In the genomic region with DNA sequence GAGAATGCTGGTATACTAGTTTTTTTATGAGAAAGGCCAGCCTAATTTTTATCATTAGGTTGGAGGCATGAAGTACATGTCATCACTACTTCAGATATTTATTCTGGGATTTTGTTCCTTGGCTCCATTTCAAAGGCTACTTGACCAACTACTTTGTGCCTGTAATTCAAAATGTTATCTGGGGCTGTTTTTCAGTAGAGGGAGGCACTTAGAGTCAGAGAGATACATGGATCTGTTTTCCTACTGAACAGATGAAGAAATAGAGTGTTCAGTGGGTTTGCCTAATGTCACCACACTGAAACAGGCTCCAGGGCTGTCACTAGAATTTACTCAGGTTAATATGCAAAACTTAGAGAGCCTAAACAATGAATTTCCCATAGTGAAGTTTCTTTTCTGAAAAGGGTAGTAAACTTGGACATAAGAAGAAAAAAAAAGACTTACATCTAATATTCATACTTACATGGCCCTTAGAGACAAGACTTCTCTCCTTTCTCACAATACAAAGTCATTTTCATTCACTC, we compare ENCODE assay signal across 30 cellular contexts.
"Had no signal": no experiment of that assay in that cellular context is flagged by ENCODE, and none has a peak within 500 bp of the region (broad histone marks: within the 10 kb centered on the region; RNA-seq: fewer than 3 reads in every experiment).

No MANE protein-coding gene starts in this region.

- H3K4me2 ChIP-seq: hepatocyte had no signal

- ATAC-seq: activated CD4-positive, alpha-beta T cell treated with anti-CD3 and anti-CD28 coated beads for 36 hours; activated CD8-positive, alpha-beta memory T cell treated with anti-CD3 and anti-CD28 coated beads, Interleukin-2, amount 10 ng/mL, durations not matched to agents 7 days and 5 days; activated CD8-positive, alpha-beta T cell treated with anti-CD3 and anti-CD28 coated beads, Interleukin-2, amount 10 ng/mL, durations not matched to agents 7 days and 5 days; activated naive CD4-positive, alpha-beta T cell treated with anti-CD3 and anti-CD28 coated beads, Interleukin-2, amount 50 U/mL, for 72 hours; gastroesophageal sphincter; T-helper 17 cell had no signal

- H3K9me3 ChIP-seq: colonic mucosa, esophagus squamous epithelium, gastroesophageal sphincter had no signal

- H3K79me2 ChIP-seq: hepatocyte had no signal

- H3K27me3 ChIP-seq: brain microvascular endothelial cell, colonic mucosa, esophagus squamous epithelium, gastroesophageal sphincter, hepatocyte had no signal

- DNase-seq: activated CD4-positive, alpha-beta memory T cell treated with anti-CD3 and anti-CD28 coated beads for 36 hours; activated CD4-positive, alpha-beta T cell treated with anti-CD3 and anti-CD28 coated beads for 36 hours; activated CD4-positive, alpha-beta T cell treated with anti-CD3 and anti-CD28 coated beads, Interleukin-2, amount 10 ng/mL, durations not matched to agents 24 days and 14 days; activated CD4-positive, CD25-positive, alpha-beta regulatory T cell; activated CD4-positive, CD25-positive, alpha-beta regulatory T cell treated with anti-CD3 and anti-CD28 coated beads, Interleukin-2, amount 50 U/mL, for 72 hours; activated CD8-positive, alpha-beta memory T cell treated with anti-CD3 and anti-CD28 coated beads, Interleukin-2, amount 10 ng/mL, durations not matched to agents 7 days and 5 days; activated CD8-positive, alpha-beta memory T cell treated with anti-CD3 and anti-CD28 coated beads, Interleukin-2, amount 50 U/mL, for 4 hours; activated CD8-positive, alpha-beta T cell treated with anti-CD3 and anti-CD28 coated beads, Interleukin-2, amount 10 ng/mL, durations not matched to agents 7 days and 5 days; activated gamma-delta T cell; activated naive CD4-positive, alpha-beta T cell; activated naive CD4-positive, alpha-beta T cell treated with anti-CD3 and anti-CD28 coated beads, Interleukin-2, amount 10 ng/mL, durations not matched to agents 7 days and 5 days; activated naive CD8-positive, alpha-beta T cell treated with anti-CD3 and anti-CD28 coated beads, Interleukin-2, amount 10 ng/mL, durations not matched to agents 7 days and 5 days; activated T-cell treated with anti-CD3 and anti-CD28 coated beads, Interleukin-2, amount 50 U/mL, for 1 hour; activated T-cell treated with anti-CD3 and anti-CD28 coated beads, Interleukin-2, amount 50 U/mL, for 48 hours; amniotic stem cell; anterior cingulate cortex; brain microvascular endothelial cell; central memory CD4-positive, alpha-beta T cell; cerebellar nuclear complex; colonic mucosa; effector CD8-positive, alpha-beta T cell; esophagus squamous epithelium; foreskin melanocyte; heart right ventricle; T-helper 17 cell; T1000 had no signal

- H2AFZ ChIP-seq: hepatocyte had no signal

- H3K27ac ChIP-seq: brain microvascular endothelial cell, colonic mucosa, epithelial cell of prostate, esophagus squamous epithelium, gastroesophageal sphincter, heart right ventricle, hepatocyte had no signal

- H3K36me3 ChIP-seq: brain microvascular endothelial cell, colonic mucosa, esophagus squamous epithelium, gastroesophageal sphincter, heart right ventricle had no signal

- H3K4me3 ChIP-seq: colonic mucosa, esophagus squamous epithelium, gastroesophageal sphincter, heart right ventricle, hepatocyte had no signal

- H3K4me1 ChIP-seq: colonic mucosa, esophagus squamous epithelium, gastroesophageal sphincter had no signal
